Comparison of ENCODE assay signal across 8 cellular contexts in the genomic region with DNA sequence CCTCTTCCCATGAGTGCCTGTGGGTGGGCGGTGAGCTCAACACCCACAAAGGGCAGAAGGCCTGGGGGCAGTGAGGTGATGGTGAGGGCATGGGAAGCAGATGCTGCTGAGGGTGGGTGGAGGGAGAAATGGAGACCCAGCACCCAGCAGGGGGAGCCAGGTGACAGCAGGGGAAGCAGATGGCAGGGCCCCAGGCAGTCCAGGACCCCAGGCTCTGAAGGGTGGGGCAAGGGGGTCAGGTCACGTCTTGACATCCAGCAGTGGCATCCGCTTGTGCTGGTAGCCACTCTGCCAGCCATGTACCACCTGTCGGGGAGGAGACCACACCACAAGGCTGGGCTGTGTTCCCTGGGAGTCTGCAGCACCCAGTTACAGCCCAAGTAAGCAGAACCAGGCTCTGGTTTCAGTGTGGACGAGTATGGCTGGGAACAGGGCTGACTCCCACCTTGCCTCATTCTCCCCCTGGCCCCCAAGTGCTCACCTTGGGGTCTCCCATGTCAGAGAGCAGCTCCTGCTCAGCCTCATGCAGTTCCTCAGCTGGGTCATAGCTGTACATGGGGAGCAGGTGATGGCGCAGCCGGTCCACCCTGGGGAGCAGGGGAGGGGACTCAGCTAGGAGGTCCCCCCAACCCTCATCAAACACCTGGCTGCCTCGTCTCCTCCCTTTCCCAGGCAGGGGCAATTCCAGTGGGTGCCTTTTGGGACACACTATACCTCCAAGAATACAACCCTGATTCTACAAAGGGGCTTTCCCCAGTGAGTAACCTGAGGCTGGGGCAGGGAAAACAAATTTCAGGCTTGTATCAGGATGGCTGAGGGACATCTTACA. TPM values are rescaled to one million over a fixed set of nuclear protein-coding genes. Genes with fewer than 3 reads are reported as not detected.
A peak's percentile ranks its signal among the peaks of the same experiment; 100 is the strongest.
DNase-seq lines count a peak whose midpoint lies in the region; ATAC-seq, FAIRE-seq and TF ChIP-seq lines count a peak whose summit lies in the region.

No MANE protein-coding gene starts in this region.

- no peak overlapping the region for H3K4me3 ChIP-seq in BJ (ENCODE audit: low read depth, low read length)

- TF ChIP-seq CTCF in BJ (IDR thresholded peaks at IDR 0.05; ENCODE audit: insufficient read depth, low read depth, low read length): peak; percentile 59

- peak overlapping the region; percentile 45 for H3K4me3 Mint-ChIP-seq in activated naive CD4-positive, alpha-beta T cell treated with anti-CD3 and anti-CD28 coated beads, Interleukin-2, amount 10 ng/mL, durations not matched to agents 7 days and 5 days
- peak overlapping the region in 3 of 5 donors; percentile 52 to 91 (median 66) for H3K4me3 Mint-ChIP-seq in immature natural killer cell

- no peaks in the 10 kb centered on the region for H3K27me3 Mint-ChIP-seq in activated naive CD4-positive, alpha-beta T cell treated with anti-CD3 and anti-CD28 coated beads, Interleukin-2, amount 10 ng/mL, durations not matched to agents 7 days and 5 days
- H3K27me3 Mint-ChIP-seq in immature natural killer cell (ENCODE audit: low read depth in 3 of 3): peaks cover 2 to 8% (median 2%) of the 10 kb centered on the region in 3 donors

- no peak for FAIRE-seq in urothelium cell line (lab: Jason Lieb, UNC)

- CTCF ChIA-PET in BJ (lab: Yijun Ruan, JAX): interaction anchor here (1.0 to 2.8 kb wide), 2 partner anchors 10 to 50 kb away, joined by 4 to 11 read pairs; a partner anchor contains a TSS
- CTCF ChIA-PET in activated naive CD4-positive, alpha-beta T cell treated with anti-CD3 and anti-CD28 coated beads, Interleukin-2, amount 10 ng/mL, durations not matched to agents 7 days and 5 days (lab: Charles Lee): interaction anchor here (1.5 to 5.6 kb wide), 4 partner anchors 23 to 281 kb away, joined by 4 to 106 read pairs (median 18); no protein-coding TSS in a partner anchor

- peak overlapping the region; percentile 70 for H3K27ac Mint-ChIP-seq in activated naive CD4-positive, alpha-beta T cell treated with anti-CD3 and anti-CD28 coated beads, Interleukin-2, amount 10 ng/mL, durations not matched to agents 7 days and 5 days
- peak overlapping the region; percentile 43 to 96 (median 77) for H3K27ac Mint-ChIP-seq in immature natural killer cell

- POLR2A ChIA-PET in BJ (lab: Charles Lee): no interaction called here

- ATAC-seq in GM18907 (IDR thresholded peaks at IDR 0.05; ENCODE audit: unreplicated experiment): no peak

- H3K4me1 Mint-ChIP-seq in activated naive CD4-positive, alpha-beta T cell treated with anti-CD3 and anti-CD28 coated beads, Interleukin-2, amount 10 ng/mL, durations not matched to agents 7 days and 5 days: peaks cover 68% of the 10 kb centered on the region
- peaks cover 20 to 30% of the 10 kb centered on the region in 2 donors for H3K4me1 Mint-ChIP-seq in immature natural killer cell

- DNase-seq in BJ (ENCODE audit: low read depth): no peak
- DNase-seq in OCI-M1 (lab: John Stamatoyannopoulos, UW): peak; percentile 51
- DNase-seq in activated naive CD4-positive, alpha-beta T cell treated with anti-CD3 and anti-CD28 coated beads, Interleukin-2, amount 10 ng/mL, durations not matched to agents 7 days and 5 days: peak; percentile 69
- no peak for DNase-seq in immature natural killer cell
- peak; percentile 40 for DNase-seq in urothelium cell line (ENCODE audit: low spot score)
- no peak for DNase-seq in AG08395 (ENCODE audit: low spot score)

- TF ChIP-seq POLR2A in GM18951 (IDR thresholded peaks at IDR 0.05; ENCODE audit: extremely low read depth, insufficient read depth, insufficient read length): peak; percentile 44

- H3K36me3 ChIP-seq in BJ (ENCODE audit: control insufficient read depth, insufficient read depth, low read length): peaks cover under 1% of the 10 kb centered on the region

- in situ Hi-C loops in GM18951 (cut with MboI; ENCODE audit: low sequenced_read_pairs, unreplicated experiment): loop anchor here (5.0 kb wide), 1 partner anchor 166 kb away; no protein-coding TSS in a partner anchor

- H3K9me3 Mint-ChIP-seq in activated naive CD4-positive, alpha-beta T cell treated with anti-CD3 and anti-CD28 coated beads, Interleukin-2, amount 10 ng/mL, durations not matched to agents 7 days and 5 days: no peaks in the 10 kb centered on the region
- H3K9me3 Mint-ChIP-seq in immature natural killer cell: no peaks in the 10 kb centered on the region

- H3K36me3 Mint-ChIP-seq in activated naive CD4-positive, alpha-beta T cell treated with anti-CD3 and anti-CD28 coated beads, Interleukin-2, amount 10 ng/mL, durations not matched to agents 7 days and 5 days: peaks cover 27% of the 10 kb centered on the region
- peaks cover 0 to 4% (median 0%) of the 10 kb centered on the region in 3 donors for H3K36me3 Mint-ChIP-seq in immature natural killer cell

- no peaks in the 10 kb centered on the region for H3K27me3 ChIP-seq in BJ (ENCODE audit: control insufficient read depth, insufficient read depth, low read length)

RNA-seq across cellular contexts. Expression of a gene that starts 2.0 kb away (rescaled TPM):
- polyA plus RNA-seq in BJ (2011; rRNA removed) (16.3 and 29.5 TPM in 2 replicates), immature natural killer cell (100 to 1,000 TPM in 1 of 3 donors, 10 to 100 TPM in 2; 86.1 to 101 (median 89.1) TPM)
- 16.4 and 22.1 TPM in 2 replicates for polyA minus RNA-seq in BJ (2011; rRNA and poly(A)+ RNA removed)

RNA-seq across cellular contexts. Expression of a gene that starts 10.1 kb away (rescaled TPM):
- polyA plus RNA-seq in BJ (2011; rRNA removed) (84.1 and 168 TPM in 2 replicates), immature natural killer cell (10 to 100 TPM in 2 of 3 donors, 1 to 10 TPM in 1; 9.8 to 22.1 (median 19.6) TPM)
- polyA minus RNA-seq in BJ (2011; rRNA and poly(A)+ RNA removed): 62.2 and 102 TPM in 2 replicates

Comparison
In these comparisons a context has a peak if more than half of its experiments do, and no peak if none do; other contexts are left out.
1. DNase-seq: peak in OCI-M1 (single experiment), activated naive CD4-positive, alpha-beta T cell treated with anti-CD3 and anti-CD28 coated beads, Interleukin-2, amount 10 ng/mL, durations not matched to agents 7 days and 5 days (single experiment) and urothelium cell line (single experiment); none in BJ (single experiment), immature natural killer cell (0 of 3) and AG08395 (single experiment).